21 cellular contexts compared by ENCODE assay signal in genomic region chr16:88118376-88118775, GRCh38.
DNase-seq lines count a peak whose midpoint lies in the region; ATAC-seq and TF ChIP-seq lines count a peak whose summit lies in the region.
"Had no signal": no experiment of that assay in that cellular context is flagged by ENCODE, and none has a peak within 500 bp of the region (broad histone marks: within the 10 kb centered on the region; RNA-seq: fewer than 3 reads in every experiment).

No MANE protein-coding gene starts in this region.

- TF ChIP-seq CTCF in endodermal cell (conservative IDR thresholded peaks at IDR 0.05), result no peak
- no peak for TF ChIP-seq CTCF in osteoblast (IDR thresholded peaks at IDR 0.05; ENCODE audit: extremely low read depth, low read depth, low read length)

- H3K4me3 ChIP-seq in BLaER1 treated with 17β-estradiol and CSF1 and Interleukin-3, amounts not matched to agents 10 nM and 100 nM, result no peak overlapping the region
- peak overlapping the region; percentile 16; the same call in 1 of the 2 replicates for H3K4me3 ChIP-seq in HUES6 (ENCODE audit: low read depth, low read length)
- H3K4me3 ChIP-seq in endodermal cell (ENCODE audit: low read length), result peak overlapping the region; percentile 60
- H3K4me3 ChIP-seq in osteoblast (ENCODE audit: insufficient read depth, low read length), result no peak overlapping the region
- H3K4me3 ChIP-seq: psoas muscle had no signal

- no peaks in the 10 kb centered on the region for H4K20me1 ChIP-seq in BLaER1 treated with 17β-estradiol and CSF1 and Interleukin-3, amounts not matched to agents 10 nM and 100 nM
- no peaks in the 10 kb centered on the region for H4K20me1 ChIP-seq in osteoblast (ENCODE audit: insufficient read depth, low read length)

- H3K4me2 ChIP-seq in BLaER1 treated with 17β-estradiol and CSF1 and Interleukin-3, amounts not matched to agents 10 nM and 100 nM, result peak overlapping the region in 10 of 11 experiments; percentile 10 to 92 (median 72); a peak in 19 of 22 replicates
- peak overlapping the region; percentile 60 for H3K4me2 ChIP-seq in osteoblast (ENCODE audit: insufficient read depth, low read length)

- H3K27ac Mint-ChIP-seq in endodermal cell, result peak overlapping the region; percentile 64
- no peak overlapping the region for H3K27ac Mint-ChIP-seq in stimulated activated naive CD8-positive, alpha-beta T cell treated with anti-CD3 and anti-CD28 coated beads, Interleukin-15, amount 100 ng/mL, for 72 hours
- H3K27ac Mint-ChIP-seq: activated B cell treated with CpG ODN at 0.5 μM for 24 hours; activated CD4-positive, alpha-beta memory T cell treated with anti-CD3 and anti-CD28 coated beads for 36 hours; CD8-positive, alpha-beta T cell; natural killer cell had no signal

- no peak for ATAC-seq in stimulated activated naive CD8-positive, alpha-beta T cell treated with anti-CD3 and anti-CD28 coated beads, Interleukin-15, amount 100 ng/mL, for 72 hours
- ATAC-seq: CD8-positive, alpha-beta T cell; natural killer cell had no signal

- H3K9me3 Mint-ChIP-seq in endodermal cell, result peaks cover 3% of the 10 kb centered on the region
- H3K9me3 Mint-ChIP-seq in stimulated activated naive CD8-positive, alpha-beta T cell treated with anti-CD3 and anti-CD28 coated beads, Interleukin-15, amount 100 ng/mL, for 72 hours, result peaks cover 0 to 7% of the 10 kb centered on the region in 2 donors
- H3K9me3 Mint-ChIP-seq: activated B cell treated with CpG ODN at 0.5 μM for 24 hours; activated CD4-positive, alpha-beta memory T cell treated with anti-CD3 and anti-CD28 coated beads for 36 hours; CD8-positive, alpha-beta T cell; natural killer cell had no signal

- H3K9me3 ChIP-seq in BLaER1 treated with 17β-estradiol and CSF1 and Interleukin-3, amounts not matched to agents 10 nM and 100 nM (replicated peaks in 1 of 11), result no peaks in the 10 kb centered on the region
- H3K9me3 ChIP-seq in HUES6 (ENCODE audit: control insufficient read depth, insufficient read depth, low read depth, low read length) (peaks cover 5% of the 10 kb centered on the region; the same call in 1 of the 2 replicates), endodermal cell (ENCODE audit: control insufficient read depth, low read length) (no peaks in the 10 kb centered on the region), osteoblast (ENCODE audit: low read depth, low read length) (no peaks in the 10 kb centered on the region)
- H3K9me3 ChIP-seq: psoas muscle had no signal

- intact Hi-C loops in head of caudate nucleus (cut with DNase I), result no loop called here

- H2AFZ ChIP-seq in osteoblast (ENCODE audit: low read length), result no peak overlapping the region

- WGBS in endodermal cell (ENCODE audit: insufficient coverage in 1 of 2, insufficient read length in 1 of 2), 2 experiments, result 51 to 52% methylated on average over 9 to 13 of the region's 13 CpGs

- no peaks in the 10 kb centered on the region for H3K79me2 ChIP-seq in osteoblast (ENCODE audit: insufficient read depth, low read length)

- no peaks in the 10 kb centered on the region for H3K36me3 Mint-ChIP-seq in endodermal cell (ENCODE audit: low read depth)
- H3K36me3 Mint-ChIP-seq: activated CD4-positive, alpha-beta memory T cell treated with anti-CD3 and anti-CD28 coated beads for 36 hours; CD8-positive, alpha-beta T cell; natural killer cell had no signal

- no peaks in the 10 kb centered on the region for H3K36me3 ChIP-seq in BLaER1 treated with 17β-estradiol and CSF1 and Interleukin-3, amounts not matched to agents 10 nM and 100 nM
- H3K36me3 ChIP-seq in HUES6 (ENCODE audit: control insufficient read depth, insufficient read depth, low read length), result no peaks in the 10 kb centered on the region
- no peaks in the 10 kb centered on the region for H3K36me3 ChIP-seq in endodermal cell (ENCODE audit: control insufficient read depth, insufficient read depth, low read length)
- no peaks in the 10 kb centered on the region for H3K36me3 ChIP-seq in osteoblast (ENCODE audit: insufficient read depth, low read length)

- peak overlapping the region; percentile 14 for H3K4me3 Mint-ChIP-seq in endodermal cell
- no peak overlapping the region for H3K4me3 Mint-ChIP-seq in stimulated activated naive CD8-positive, alpha-beta T cell treated with anti-CD3 and anti-CD28 coated beads, Interleukin-15, amount 100 ng/mL, for 72 hours
- H3K4me3 Mint-ChIP-seq: activated B cell treated with CpG ODN at 0.5 μM for 24 hours; activated CD4-positive, alpha-beta memory T cell treated with anti-CD3 and anti-CD28 coated beads for 36 hours; CD8-positive, alpha-beta T cell; natural killer cell had no signal

- H3K4me1 ChIP-seq in BLaER1 treated with 17β-estradiol and CSF1 and Interleukin-3, amounts not matched to agents 10 nM and 100 nM, result peaks cover 43 to 71% (median 63%) of the 10 kb centered on the region in 10 experiments
- H3K4me1 ChIP-seq in HUES6 (ENCODE audit: control insufficient read depth, insufficient read depth, low read length) (peaks cover 14% of the 10 kb centered on the region), endodermal cell (ENCODE audit: control insufficient read depth, insufficient read depth, low read length) (peaks cover 5% of the 10 kb centered on the region), osteoblast (ENCODE audit: insufficient read depth, low read length) (peaks cover 10% of the 10 kb centered on the region)
- H3K4me1 ChIP-seq: psoas muscle had no signal

- H3K9ac ChIP-seq in BLaER1 treated with 17β-estradiol and CSF1 and Interleukin-3, amounts not matched to agents 10 nM and 100 nM, result peak overlapping the region in 5 of 11 experiments; percentile 18 to 63 (median 41); a peak in 7 of 22 replicates
- H3K9ac ChIP-seq in HUES6 (ENCODE audit: low read length) (peak overlapping the region; percentile 37), endodermal cell (ENCODE audit: extremely low read depth, low read length, poor library complexity, severe bottlenecking) (no peak overlapping the region)

- no peaks in the 10 kb centered on the region for H3K27me3 Mint-ChIP-seq in endodermal cell (ENCODE audit: insufficient read depth)
- H3K27me3 Mint-ChIP-seq in stimulated activated naive CD8-positive, alpha-beta T cell treated with anti-CD3 and anti-CD28 coated beads, Interleukin-15, amount 100 ng/mL, for 72 hours, result peaks cover 37% of the 10 kb centered on the region

- H3K4me1 Mint-ChIP-seq in endodermal cell, result peaks cover 17% of the 10 kb centered on the region
- no peaks in the 10 kb centered on the region for H3K4me1 Mint-ChIP-seq in stimulated activated naive CD8-positive, alpha-beta T cell treated with anti-CD3 and anti-CD28 coated beads, Interleukin-15, amount 100 ng/mL, for 72 hours
- H3K4me1 Mint-ChIP-seq: natural killer cell had no signal

- peaks cover 0 to 30% (median 6%) of the 10 kb centered on the region in 11 experiments; a peak in 12 of 22 replicates for H3K27me3 ChIP-seq in BLaER1 treated with 17β-estradiol and CSF1 and Interleukin-3, amounts not matched to agents 10 nM and 100 nM
- H3K27me3 ChIP-seq in HUES6 (ENCODE audit: control insufficient read depth, insufficient read depth, low read length) (peaks cover 9% of the 10 kb centered on the region; the same call in 1 of the 2 replicates), endodermal cell (ENCODE audit: control insufficient read depth, insufficient read depth, low read length, poor library complexity, severe bottlenecking) (no peaks in the 10 kb centered on the region), osteoblast (ENCODE audit: insufficient read depth, low read length) (peaks cover 10% of the 10 kb centered on the region)

- DNase-seq in endodermal cell (no peak), osteoblast (ENCODE audit: insufficient read length, low spot score, missing footprints) (no peak), RKO (ENCODE audit: low spot score) (no peak), head of caudate nucleus (no peak), globus pallidus (ENCODE audit: low spot score) (no peak)
- no peak for DNase-seq in stimulated activated naive CD8-positive, alpha-beta T cell treated with anti-CD3 and anti-CD28 coated beads, Interleukin-15, amount 100 ng/mL, for 72 hours
- DNase-seq: activated B cell treated with CpG ODN at 0.5 μM for 24 hours; activated CD4-positive, alpha-beta memory T cell treated with anti-CD3 and anti-CD28 coated beads for 36 hours; activated naive CD4-positive, alpha-beta T cell; activated T-cell treated with anti-CD3 and anti-CD28 coated beads for 4 hours; anterior cingulate cortex; CD8-positive, alpha-beta T cell; hypothalamus; natural killer cell; NCI-H526; OCI-M1; small intestine; stimulated activated CD4-positive, alpha-beta T cell treated with anti-CD3 and anti-CD28 coated beads, Interleukin-4, amount 100 ng/mL, for 24 hours had no signal

- peak overlapping the region in 9 of 11 experiments; percentile 23 to 83 (median 67); a peak in 16 of 22 replicates for H3K27ac ChIP-seq in BLaER1 treated with 17β-estradiol and CSF1 and Interleukin-3, amounts not matched to agents 10 nM and 100 nM
- H3K27ac ChIP-seq in HUES6 (ENCODE audit: low read depth, low read length), result peak overlapping the region; percentile 21; the same call in 1 of the 2 replicates
- H3K27ac ChIP-seq in endodermal cell (ENCODE audit: low read depth, low read length), result no peak overlapping the region
- H3K27ac ChIP-seq in osteoblast (ENCODE audit: low read depth, low read length), result no peak overlapping the region
- H3K27ac ChIP-seq: psoas muscle had no signal

Comparison
In these comparisons a context has a peak if more than half of its experiments do, and no peak if none do; other contexts are left out.
1. H3K27ac ChIP-seq: peak in BLaER1 treated with 17β-estradiol and CSF1 and Interleukin-3, amounts not matched to agents 10 nM and 100 nM (9 of 11) and HUES6 (single experiment); none in endodermal cell (single experiment) and osteoblast (single experiment).
2. H3K4me3 ChIP-seq: peak in HUES6 (single experiment) and endodermal cell (single experiment); none in BLaER1 treated with 17β-estradiol and CSF1 and Interleukin-3, amounts not matched to agents 10 nM and 100 nM (0 of 10) and osteoblast (single experiment).